In genomic region chr1:48552420-48552819, GRCh38 we compare ENCODE assay signal across 8 cellular contexts.
A peak's percentile ranks its signal among the peaks of the same experiment; 100 is the strongest.
DNase-seq lines count a peak whose midpoint lies in the region; ATAC-seq, FAIRE-seq and TF ChIP-seq lines count a peak whose summit lies in the region.

No MANE protein-coding gene starts in this region.

- H3K9me2 ChIP-seq in OCI-LY7 (ENCODE audit: insufficient read depth, low read length) = no peaks in the 10 kb centered on the region

- intact Hi-C loops in OCI-LY7 (cut with micrococcal nuclease; ENCODE audit: unreplicated experiment) (loop anchor here (10.0 kb wide), 1 partner anchor 142 kb away; no protein-coding TSS in a partner anchor), prostate gland (cut with DNase I) (no loop called here)

- H3K9me3 ChIP-seq in OCI-LY7 (ENCODE audit: low read length) (no peaks in the 10 kb centered on the region), T-helper 17 cell (ENCODE audit: control insufficient read depth, low read length, poor library complexity, severe bottlenecking) (no peaks in the 10 kb centered on the region), prostate gland (no peaks in the 10 kb centered on the region)

- FAIRE-seq in D721Med (lab: Jason Lieb, UNC) = no peak
- no peak for FAIRE-seq in GM12892 (lab: Jason Lieb, UNC)

- no peaks in the 10 kb centered on the region for H4K20me1 ChIP-seq in OCI-LY7 (ENCODE audit: insufficient read depth, low read length)

- peaks cover 40% of the 10 kb centered on the region for H3K27me3 Mint-ChIP-seq in T-helper 17 cell

- H3K36me3 ChIP-seq in OCI-LY7 (ENCODE audit: insufficient read depth, low read length) (no peaks in the 10 kb centered on the region), prostate gland (no peaks in the 10 kb centered on the region)

- ATAC-seq in T-helper 17 cell = no peak

- TF ChIP-seq POLR2A in GM12892 (IDR thresholded peaks at IDR 0.05; ENCODE audit: low read depth, low read length) (no peak), prostate gland (IDR thresholded peaks at IDR 0.05) (no peak)

- H3K4me1 ChIP-seq in OCI-LY7 (ENCODE audit: insufficient read depth, low read length, poor library complexity, severe bottlenecking) (no peaks in the 10 kb centered on the region), prostate gland (replicated peaks) (no peaks in the 10 kb centered on the region)

- H3K27me3 ChIP-seq in prostate gland (replicated peaks; ENCODE audit: insufficient read depth) = no peaks in the 10 kb centered on the region

- CTCF ChIA-PET in OCI-LY7 (lab: Charles Lee; ENCODE audit: unreplicated experiment) = no interaction called here

- H3K27ac ChIP-seq in OCI-LY7 (ENCODE audit: low read depth, low read length, poor library complexity, severe bottlenecking) = no peak overlapping the region
- no peak overlapping the region for H3K27ac ChIP-seq in prostate gland

- H3K4me3 Mint-ChIP-seq in T-helper 17 cell = no peak overlapping the region

- H3K36me3 Mint-ChIP-seq in T-helper 17 cell (ENCODE audit: low read depth) = peaks cover 4% of the 10 kb centered on the region

- no peak overlapping the region for H3K4me2 ChIP-seq in OCI-LY7 (ENCODE audit: low read length)

- H2AFZ ChIP-seq in OCI-LY7 (ENCODE audit: low read length) = no peak overlapping the region

- WGBS in prostate gland = 47% methylated on average over 1 of the region's 1 CpG

- H3K4me3 ChIP-seq in OCI-LY7 (ENCODE audit: low read depth, low read length, poor library complexity, severe bottlenecking) (no peak overlapping the region), prostate gland (no peak overlapping the region)

- H3K79me2 ChIP-seq in OCI-LY7 (ENCODE audit: insufficient read depth, low read depth, low read length) = no peaks in the 10 kb centered on the region

- no peak overlapping the region for H3K27ac Mint-ChIP-seq in T-helper 17 cell

- peaks cover 6% of the 10 kb centered on the region for H3K4me1 Mint-ChIP-seq in T-helper 17 cell

- BruUV-seq in OCI-LY7 (replicated peaks; lab: Mats Ljungman, UMichigan) = no TSS peak

- TF ChIP-seq CTCF in D721Med (IDR thresholded peaks at IDR 0.05; ENCODE audit: insufficient read depth, missing control alignments) (peak; percentile 29), OCI-LY7 (conservative IDR thresholded peaks at IDR 0.05; ENCODE audit: low read length) (peak; percentile 61), prostate gland (IDR thresholded peaks at IDR 0.05) (peak in 1 of 4 experiments; percentile 30)

- DNase-seq in D721Med (ENCODE audit: insufficient read length, low spot score) (no peak), GM19238 (ENCODE audit: insufficient read length, low spot score) (peak; percentile 6), OCI-LY7 (ENCODE audit: low spot score) (peak; percentile 20), iPS-NIHi7 (ENCODE audit: extremely low spot score) (peak; percentile 42), GM12892 (ENCODE audit: insufficient read length) (no peak), T-helper 17 cell (no peak), prostate gland (ENCODE audit: low spot score) (no peak)
- DNase-seq in stimulated activated CD4-positive, alpha-beta T cell treated with anti-CD3 and anti-CD28 coated beads, Interleukin-4, amount 100 ng/mL, for 1 hour = no peak

- POLR2A ChIA-PET in OCI-LY7 (lab: Charles Lee) = no interaction called here

Comparison
In these comparisons a context has a peak if more than half of its experiments do, and no peak if none do; other contexts are left out.
1. DNase-seq: peak in GM19238 (single experiment), OCI-LY7 (single experiment) and iPS-NIHi7 (single experiment); none in D721Med (single experiment), GM12892 (single experiment), stimulated activated CD4-positive, alpha-beta T cell treated with anti-CD3 and anti-CD28 coated beads, Interleukin-4, amount 100 ng/mL, for 1 hour (single experiment), T-helper 17 cell (0 of 3) and prostate gland (single experiment).